17 cellular contexts compared by ENCODE assay signal in genomic region chr3:100005670-100006393, GRCh38.
DNase-seq lines count a peak whose midpoint lies in the region; ATAC-seq, FAIRE-seq and TF ChIP-seq lines count a peak whose summit lies in the region.
"Had no signal": no experiment of that assay in that cellular context is flagged by ENCODE, and none has a peak within 500 bp of the region (broad histone marks: within the 10 kb centered on the region; RNA-seq: fewer than 3 reads in every experiment).

No MANE protein-coding gene starts in this region.

- H3K4me1 ChIP-seq in astrocyte (ENCODE audit: insufficient read depth, low read length) (peaks cover 29% of the 10 kb centered on the region), mesenchymal stem cell (ENCODE audit: control insufficient read depth, insufficient read depth, low read depth, low read length) (peaks cover 2% of the 10 kb centered on the region), stomach (peaks cover 33 to 80% (median 51%) of the 10 kb centered on the region in 4 donors)

- no peak for TF ChIP-seq POLR2A in stomach (IDR thresholded peaks at IDR 0.05)

- H2BK120ac ChIP-seq in mesenchymal stem cell (ENCODE audit: low read depth, low read length), result peak overlapping the region; percentile 61

- peak overlapping the region; percentile 53 for H2BK5ac ChIP-seq in mesenchymal stem cell (ENCODE audit: low read depth, low read length, poor library complexity, severe bottlenecking)

- peak overlapping the region; percentile 49 for H4K8ac ChIP-seq in mesenchymal stem cell (ENCODE audit: low read length)

- H3K27ac Mint-ChIP-seq in astrocyte (ENCODE audit: unreplicated experiment), result peak overlapping the region; percentile 59
- H3K27ac Mint-ChIP-seq: stimulated activated naive CD8-positive, alpha-beta T cell treated with anti-CD3 and anti-CD28 coated beads, Interleukin-15, Interleukin-2, amounts not matched to agents 100 ng/mL and 50 ng/mL, for 24 hours had no signal

- no peak overlapping the region for H4K91ac ChIP-seq in mesenchymal stem cell (ENCODE audit: low read length)

- H3K9me3 ChIP-seq in astrocyte (ENCODE audit: insufficient read depth, low read depth, low read length), result no peaks in the 10 kb centered on the region
- H3K9me3 ChIP-seq in mesenchymal stem cell (ENCODE audit: control insufficient read depth, low read length), result no peaks in the 10 kb centered on the region
- no peaks in the 10 kb centered on the region for H3K9me3 ChIP-seq in stomach
- H3K9me3 ChIP-seq: BLaER1, SJSA1, spleen had no signal

- peak overlapping the region; percentile 99 for H2AK5ac ChIP-seq in mesenchymal stem cell (ENCODE audit: low read length, severe bottlenecking)

- no peaks in the 10 kb centered on the region for H3K36me3 Mint-ChIP-seq in astrocyte (ENCODE audit: low read depth, unreplicated experiment)

- peak overlapping the region in 1 of 2 experiments; percentile 43 for H3K18ac ChIP-seq in mesenchymal stem cell (ENCODE audit: low read depth in 1 of 2, low read length in 2 of 2)

- no peak overlapping the region for H3K23ac ChIP-seq in mesenchymal stem cell (ENCODE audit: low read length in 2 of 2)

- peaks cover 61% of the 10 kb centered on the region for H3K4me1 Mint-ChIP-seq in astrocyte (ENCODE audit: low read depth, unreplicated experiment)

- no peaks in the 10 kb centered on the region for H3K36me3 ChIP-seq in astrocyte (ENCODE audit: insufficient read depth, low read length)
- no peaks in the 10 kb centered on the region for H3K36me3 ChIP-seq in mesenchymal stem cell (ENCODE audit: control insufficient read depth in 1 of 2, insufficient read depth in 2 of 2, low read depth in 1 of 2, low read length in 2 of 2)
- no peaks in the 10 kb centered on the region for H3K36me3 ChIP-seq in stomach
- H3K36me3 ChIP-seq: SJSA1 had no signal

- DNase-seq in LHCN-M2 (ENCODE audit: low read depth) (peak; percentile 53), astrocyte (ENCODE audit: low read depth) (no peak), mesenchymal stem cell (peak; percentile 72), stomach (no peak), NK-92 (lab: John Stamatoyannopoulos, UW; ENCODE audit: unreplicated experiment) (no peak)
- DNase-seq in activated naive CD4-positive, alpha-beta T cell treated with anti-CD3 and anti-CD28 coated beads, Interleukin-2, amount 50 U/mL, for 16 hours, result no peak
- DNase-seq: activated CD4-positive, alpha-beta T cell treated with anti-CD3 and anti-CD28 coated beads, Interleukin-2, amount 50 U/mL, for 1 hour; DND-41; foreskin keratinocyte; MV-4-11; NCI-H2171; spleen had no signal

- TF ChIP-seq EP300 in stomach (IDR thresholded peaks at IDR 0.05), result no peak

- H2BK12ac ChIP-seq in mesenchymal stem cell (ENCODE audit: low read length in 2 of 2), result peak overlapping the region in 1 of 2 experiments; percentile 54

- H3K79me2 ChIP-seq in astrocyte (ENCODE audit: insufficient read depth, low read length), result no peaks in the 10 kb centered on the region

- H3K27ac ChIP-seq in astrocyte (ENCODE audit: low read depth, low read length) (peak overlapping the region; percentile 6), mesenchymal stem cell (ENCODE audit: low read length, poor library complexity, severe bottlenecking) (no peak overlapping the region), stomach (peak overlapping the region in 4 of 5 donors; percentile 38 to 69 (median 54))
- H3K27ac ChIP-seq: BLaER1, foreskin keratinocyte, SJSA1, spleen had no signal

- H3K79me1 ChIP-seq in mesenchymal stem cell (replicated peaks; ENCODE audit: low read length, poor library complexity, severe bottlenecking), result peaks cover 4% of the 10 kb centered on the region

- FAIRE-seq in astrocyte (lab: Jason Lieb, UNC), result no peak
- FAIRE-seq: H1 had no signal

- peak overlapping the region; percentile 35 to 64 for H3K4ac ChIP-seq in mesenchymal stem cell (ENCODE audit: low read depth in 1 of 2, low read length in 2 of 2)

- H3K14ac ChIP-seq in mesenchymal stem cell (ENCODE audit: low read length in 2 of 2), result no peak overlapping the region

- no peaks in the 10 kb centered on the region for H3K27me3 Mint-ChIP-seq in astrocyte (ENCODE audit: low read depth, unreplicated experiment)
- H3K27me3 Mint-ChIP-seq: stimulated activated naive CD8-positive, alpha-beta T cell treated with anti-CD3 and anti-CD28 coated beads, Interleukin-15, Interleukin-2, amounts not matched to agents 100 ng/mL and 50 ng/mL, for 24 hours had no signal

- H2BK15ac ChIP-seq in mesenchymal stem cell (ENCODE audit: low read depth, poor library complexity, severe bottlenecking), result peak overlapping the region; percentile 83

- no peak overlapping the region for H3K4me2 ChIP-seq in astrocyte (ENCODE audit: low read length)
- no peak overlapping the region for H3K4me2 ChIP-seq in mesenchymal stem cell (ENCODE audit: low read length, poor library complexity, severe bottlenecking)
- H3K4me2 ChIP-seq: BLaER1 had no signal

- H2AFZ ChIP-seq in astrocyte (ENCODE audit: low read depth, low read length) (no peak overlapping the region), mesenchymal stem cell (ENCODE audit: low read depth, low read length) (no peak overlapping the region)

- H3K27me3 ChIP-seq in astrocyte (ENCODE audit: insufficient read depth, low read length) (no peaks in the 10 kb centered on the region), mesenchymal stem cell (ENCODE audit: control insufficient read depth in 1 of 2, insufficient read depth in 1 of 2, low read length in 2 of 2) (no peaks in the 10 kb centered on the region), stomach (no peaks in the 10 kb centered on the region)
- H3K27me3 ChIP-seq: BLaER1, foreskin keratinocyte, SJSA1, spleen had no signal

- H3K4me3 ChIP-seq in astrocyte (ENCODE audit: insufficient read depth, low read depth, low read length) (no peak overlapping the region), mesenchymal stem cell (ENCODE audit: insufficient read depth in 1 of 2, low read depth in 1 of 2, low read length in 2 of 2) (no peak overlapping the region), stomach (no peak overlapping the region)
- H3K4me3 ChIP-seq: BLaER1, SJSA1, spleen had no signal

- no peaks in the 10 kb centered on the region for H4K20me1 ChIP-seq in astrocyte (ENCODE audit: insufficient read depth, low read length)

- no peaks in the 10 kb centered on the region for H3K9me3 Mint-ChIP-seq in astrocyte (ENCODE audit: unreplicated experiment)
- H3K9me3 Mint-ChIP-seq: stimulated activated naive CD8-positive, alpha-beta T cell treated with anti-CD3 and anti-CD28 coated beads, Interleukin-15, Interleukin-2, amounts not matched to agents 100 ng/mL and 50 ng/mL, for 24 hours had no signal

- H3K9ac ChIP-seq in astrocyte (ENCODE audit: low read length) (no peak overlapping the region), mesenchymal stem cell (ENCODE audit: low read length) (peak overlapping the region; percentile 39)
- H3K9ac ChIP-seq: BLaER1 had no signal

- no peak overlapping the region for H3K4me3 Mint-ChIP-seq in astrocyte (ENCODE audit: unreplicated experiment)
- H3K4me3 Mint-ChIP-seq: stimulated activated naive CD8-positive, alpha-beta T cell treated with anti-CD3 and anti-CD28 coated beads, Interleukin-15, Interleukin-2, amounts not matched to agents 100 ng/mL and 50 ng/mL, for 24 hours had no signal

- TF ChIP-seq CTCF in astrocyte (IDR thresholded peaks at IDR 0.05; ENCODE audit: insufficient read depth, low read depth, low read length) (no peak), stomach (IDR thresholded peaks at IDR 0.05) (no peak)

- WGBS in mesenchymal stem cell, result 100% methylated on average over 1 of the region's 2 CpGs
- WGBS in stomach, 5 donors, result 58 to 95% (median 68%) methylated on average over 2 of the region's 2 CpGs

- no peak for ATAC-seq in GM18868 (IDR thresholded peaks at IDR 0.05; ENCODE audit: unreplicated experiment)
- ATAC-seq: foreskin keratinocyte had no signal

- intact Hi-C loops in stomach (cut with DNase I; ENCODE audit: low total_unique reads), result no loop called here

Comparison
In these comparisons a context has a peak if more than half of its experiments do, and no peak if none do; other contexts are left out.
1. DNase-seq: peak in LHCN-M2 (single experiment) and mesenchymal stem cell (single experiment); none in astrocyte (single experiment), stomach (single experiment), activated naive CD4-positive, alpha-beta T cell treated with anti-CD3 and anti-CD28 coated beads, Interleukin-2, amount 50 U/mL, for 16 hours (single experiment) and NK-92 (single experiment).